Comparison of ENCODE assay signal across 10 cellular contexts in the genomic region with DNA sequence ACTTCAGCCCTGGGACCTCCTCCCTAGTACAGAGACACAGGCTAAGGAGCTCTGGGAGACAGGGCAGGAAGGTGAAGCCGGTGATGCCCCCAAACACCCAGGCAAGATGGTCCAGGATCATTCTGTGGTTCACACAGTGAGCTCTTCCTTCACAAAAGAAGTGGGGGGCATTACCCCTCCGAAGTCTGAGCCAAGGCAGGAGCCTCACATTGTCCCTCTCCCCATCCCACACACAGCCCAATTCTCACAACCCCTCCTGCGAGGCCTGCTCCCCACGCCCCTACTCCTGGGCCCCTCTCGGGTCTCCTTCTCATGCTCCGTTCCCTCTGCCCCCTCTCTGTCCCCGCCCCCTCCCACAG. TPM values are rescaled to one million over a fixed set of nuclear protein-coding genes. Genes with fewer than 3 reads are reported as not detected.
DNase-seq lines count a peak whose midpoint lies in the region; FAIRE-seq and TF ChIP-seq lines count a peak whose summit lies in the region.
"Had no signal": no experiment of that assay in that cellular context is flagged by ENCODE, and none has a peak within 500 bp of the region (broad histone marks: within the 10 kb centered on the region; RNA-seq: fewer than 3 reads in every experiment).

No MANE protein-coding gene starts in this region.

- no peak for DNase-seq in activated naive CD4-positive, alpha-beta T cell treated with anti-CD3 and anti-CD28 coated beads, Interleukin-2, amount 50 U/mL, for 16 hours
- no peak for DNase-seq in ascending aorta (ENCODE audit: low spot score in 2 of 2)
- DNase-seq in type B pancreatic cell (ENCODE audit: extremely low spot score, unreplicated experiment): no peak
- DNase-seq in cortex of kidney (lab: John Stamatoyannopoulos, UW): no peak
- DNase-seq in D721Med (ENCODE audit: insufficient read length, low spot score): no peak
- no peak for DNase-seq in frontal cortex (ENCODE audit: low spot score in 2 of 2)
- DNase-seq: NCI-H1436 treated with DMSO at 0.1 percent for 48 hours had no signal

- no peak for FAIRE-seq in D721Med (lab: Jason Lieb, UNC)
- no peak for FAIRE-seq in frontal cortex (lab: Jason Lieb, UNC)
- FAIRE-seq: H54 had no signal

- H3K9me3 Mint-ChIP-seq in activated naive CD4-positive, alpha-beta T cell treated with anti-CD3 and anti-CD28 coated beads, Interleukin-2, amount 50 U/mL, for 24 hours: no peaks in the 10 kb centered on the region
- no peaks in the 10 kb centered on the region for H3K9me3 Mint-ChIP-seq in type B pancreatic cell

- peaks cover 4% of the 10 kb centered on the region for H3K36me3 Mint-ChIP-seq in activated naive CD4-positive, alpha-beta T cell treated with anti-CD3 and anti-CD28 coated beads, Interleukin-2, amount 50 U/mL, for 24 hours
- H3K36me3 Mint-ChIP-seq in type B pancreatic cell: peaks cover 4% of the 10 kb centered on the region

- H3K27ac Mint-ChIP-seq in activated naive CD4-positive, alpha-beta T cell treated with anti-CD3 and anti-CD28 coated beads, Interleukin-2, amount 50 U/mL, for 24 hours: peak overlapping the region; percentile 85
- peak overlapping the region; percentile 68 for H3K27ac Mint-ChIP-seq in type B pancreatic cell

- TF ChIP-seq CTCF in ascending aorta (IDR thresholded peaks at IDR 0.05) (no peak), type B pancreatic cell (conservative IDR thresholded peaks at IDR 0.05) (no peak), D721Med (IDR thresholded peaks at IDR 0.05; ENCODE audit: insufficient read depth, missing control alignments) (no peak)

- H3K27ac ChIP-seq in ascending aorta (peak overlapping the region; percentile 83 to 99), muscle layer of duodenum (ENCODE audit: low read length) (peak overlapping the region; percentile 61)

- peak overlapping the region; percentile 53 to 65 for H3K4me3 ChIP-seq in ascending aorta
- peak overlapping the region in 1 of 2 donors; percentile 50 for H3K4me3 ChIP-seq in muscle layer of duodenum (ENCODE audit: low read depth in 1 of 2, low read length in 2 of 2)

- H3K27me3 ChIP-seq in ascending aorta: no peaks in the 10 kb centered on the region
- no peaks in the 10 kb centered on the region for H3K27me3 ChIP-seq in muscle layer of duodenum (ENCODE audit: low read depth, low read length)

- H3K9me3 ChIP-seq in ascending aorta: no peaks in the 10 kb centered on the region
- no peaks in the 10 kb centered on the region for H3K9me3 ChIP-seq in muscle layer of duodenum (ENCODE audit: control insufficient read depth in 1 of 2, low read length in 2 of 2)

- H3K4me1 ChIP-seq in ascending aorta (peaks cover 55 to 87% of the 10 kb centered on the region in 2 donors), muscle layer of duodenum (ENCODE audit: control insufficient read depth in 1 of 2, insufficient read depth in 2 of 2, low read length in 2 of 2) (peaks cover 71 to 90% of the 10 kb centered on the region in 2 donors)

- peaks cover 3 to 4% of the 10 kb centered on the region in 2 donors for H3K36me3 ChIP-seq in ascending aorta
- H3K36me3 ChIP-seq in muscle layer of duodenum (ENCODE audit: control insufficient read depth in 1 of 2, insufficient read depth in 2 of 2, low read length in 2 of 2): peaks cover 4 to 8% of the 10 kb centered on the region in 2 donors

- intact Hi-C loops in ascending aorta (cut with DNase I): no loop called here

- H3K27me3 Mint-ChIP-seq in activated naive CD4-positive, alpha-beta T cell treated with anti-CD3 and anti-CD28 coated beads, Interleukin-2, amount 50 U/mL, for 24 hours: no peaks in the 10 kb centered on the region
- H3K27me3 Mint-ChIP-seq in type B pancreatic cell: no peaks in the 10 kb centered on the region

- peak overlapping the region; percentile 33 for H3K4me3 Mint-ChIP-seq in activated naive CD4-positive, alpha-beta T cell treated with anti-CD3 and anti-CD28 coated beads, Interleukin-2, amount 50 U/mL, for 24 hours
- peak overlapping the region; percentile 34 for H3K4me3 Mint-ChIP-seq in type B pancreatic cell

- peaks cover 92% of the 10 kb centered on the region for H3K4me1 Mint-ChIP-seq in activated naive CD4-positive, alpha-beta T cell treated with anti-CD3 and anti-CD28 coated beads, Interleukin-2, amount 50 U/mL, for 24 hours
- peaks cover 50% of the 10 kb centered on the region for H3K4me1 Mint-ChIP-seq in type B pancreatic cell (ENCODE audit: unreplicated experiment)

RNA-seq across cellular contexts. Expression of gene MEF2D, which starts 10.7 kb away (rescaled TPM):
- total RNA-seq in ascending aorta: 106 TPM
- 20.7 and 26.1 TPM in 2 replicates for total RNA-seq in type B pancreatic cell (ENCODE audit: low replicate concordance)
- total RNA-seq in frontal cortex: 4.9 TPM
